Comparison of ENCODE assay signal across 9 cellular contexts in the genomic region with DNA sequence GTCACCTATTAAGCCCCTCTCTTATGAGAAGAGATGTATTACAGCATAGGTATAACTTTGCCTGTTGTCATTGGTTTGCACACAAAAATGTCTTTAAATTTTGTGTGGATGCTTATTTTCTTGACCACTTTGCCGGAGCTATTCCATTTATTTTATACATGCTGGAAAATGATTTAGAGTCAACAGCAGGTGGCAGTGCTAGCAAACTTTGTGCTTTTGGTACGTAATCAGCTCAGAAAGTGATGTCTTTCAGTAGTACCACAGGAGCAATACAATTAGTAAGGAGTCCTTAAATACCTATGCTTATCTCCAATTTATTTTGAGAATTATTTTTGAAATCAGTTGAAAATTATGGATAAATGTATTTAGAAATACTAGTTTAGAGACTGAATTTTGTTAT. TPM values are rescaled to one million over a fixed set of nuclear protein-coding genes. Genes with fewer than 3 reads are reported as not detected.
DNase-seq lines count a peak whose midpoint lies in the region; ATAC-seq and TF ChIP-seq lines count a peak whose summit lies in the region.
"Had no signal": no experiment of that assay in that cellular context is flagged by ENCODE, and none has a peak within 500 bp of the region (broad histone marks: within the 10 kb centered on the region; RNA-seq: fewer than 3 reads in every experiment).

No MANE protein-coding gene starts in this region.

- peaks cover 2% of the 10 kb centered on the region for H3K4me1 Mint-ChIP-seq in glutamatergic neuron (ENCODE audit: low read depth, unreplicated experiment)

- no peaks in the 10 kb centered on the region for H3K27me3 ChIP-seq in upper lobe of left lung
- H3K27me3 ChIP-seq in ascending aorta, result no peaks in the 10 kb centered on the region

- no peaks in the 10 kb centered on the region for H3K9me3 ChIP-seq in upper lobe of left lung
- H3K9me3 ChIP-seq in ascending aorta, result no peaks in the 10 kb centered on the region

- 17 to 23% methylated on average over 2 of the region's 2 CpGs for WGBS in upper lobe of left lung, 2 donors

- ATAC-seq in GM18517 (IDR thresholded peaks at IDR 0.05; ENCODE audit: unreplicated experiment), result peak; percentile 51
- peak in 1 of 2 donors; percentile 46 for ATAC-seq in upper lobe of left lung (ENCODE audit: low FRiP score in 2 of 2)
- no peak for ATAC-seq in HG03097 (IDR thresholded peaks at IDR 0.05; ENCODE audit: low FRiP score, unreplicated experiment)

- H3K4me3 ChIP-seq in upper lobe of left lung (no peak overlapping the region), ascending aorta (no peak overlapping the region)

- no peak for TF ChIP-seq EP300 in upper lobe of left lung (IDR thresholded peaks at IDR 0.05)

- no peak for DNase-seq in AG09319 (ENCODE audit: extremely low read depth, low read depth)
- DNase-seq in NCI-H1092 (lab: John Stamatoyannopoulos, UW), result peak; percentile 15
- DNase-seq in SKM-1 (lab: John Stamatoyannopoulos, UW; ENCODE audit: unreplicated experiment), result peak; percentile 28
- DNase-seq in glutamatergic neuron, result peak; percentile 31
- DNase-seq in upper lobe of left lung, result no peak
- DNase-seq in ascending aorta (ENCODE audit: low spot score in 2 of 2), result no peak

- no peaks in the 10 kb centered on the region for H3K9me3 Mint-ChIP-seq in glutamatergic neuron (ENCODE audit: unreplicated experiment)

- H3K36me3 Mint-ChIP-seq in glutamatergic neuron (ENCODE audit: unreplicated experiment), result no peaks in the 10 kb centered on the region

- TF ChIP-seq CTCF in AG09319 (IDR thresholded peaks at IDR 0.05; ENCODE audit: low read depth, low read length), result peak; percentile 54
- peak; percentile 53 for TF ChIP-seq CTCF in glutamatergic neuron (IDR thresholded peaks at IDR 0.05; ENCODE audit: partially characterized antibody, unreplicated experiment)
- TF ChIP-seq CTCF in upper lobe of left lung (IDR thresholded peaks at IDR 0.05), result peak in 5 of 6 experiments; percentile 12 to 41 (median 24)
- TF ChIP-seq CTCF in ascending aorta (IDR thresholded peaks at IDR 0.05), result peak in 1 of 3 experiments; percentile 37

- H3K27ac ChIP-seq in upper lobe of left lung, result no peak overlapping the region
- no peak overlapping the region for H3K27ac ChIP-seq in ascending aorta
- H3K27ac ChIP-seq: HL-60 had no signal

- H3K27ac Mint-ChIP-seq in glutamatergic neuron (ENCODE audit: unreplicated experiment), result no peak overlapping the region

- H3K4me3 Mint-ChIP-seq in glutamatergic neuron (ENCODE audit: unreplicated experiment), result no peak overlapping the region

- H3K36me3 ChIP-seq in upper lobe of left lung (no peaks in the 10 kb centered on the region), ascending aorta (no peaks in the 10 kb centered on the region)

- no peaks in the 10 kb centered on the region for H3K27me3 Mint-ChIP-seq in glutamatergic neuron (ENCODE audit: unreplicated experiment)

- no peak for TF ChIP-seq POLR2A in upper lobe of left lung (IDR thresholded peaks at IDR 0.05)

- no peaks in the 10 kb centered on the region for H3K4me1 ChIP-seq in upper lobe of left lung
- H3K4me1 ChIP-seq in ascending aorta, result no peaks in the 10 kb centered on the region

- intact Hi-C loops in ascending aorta (cut with DNase I), result no loop called here

RNA-seq across cellular contexts. Expression of a gene that starts 19.8 kb away (rescaled TPM):
- total RNA-seq in glutamatergic neuron (ENCODE audit: unreplicated experiment) (10.9 TPM), upper lobe of left lung (10 to 100 TPM in 3 of 6 donors, 1 to 10 TPM in 3; 3.2 to 25.1 (median 12.4) TPM), ascending aorta (6.3 TPM)

Comparison
In these comparisons a context has a peak if more than half of its experiments do, and no peak if none do; other contexts are left out.
1. DNase-seq: peak in NCI-H1092 (single experiment), SKM-1 (single experiment) and glutamatergic neuron (single experiment); none in AG09319 (single experiment), upper lobe of left lung (0 of 2) and ascending aorta (0 of 2).